Comparison of ENCODE assay signal across 8 cellular contexts in genomic region chr19:42433503-42434260, GRCh38. TPM values are rescaled to one million over a fixed set of nuclear protein-coding genes. Genes with fewer than 3 reads are reported as not detected.
DNase-seq lines count a peak whose midpoint lies in the region; ATAC-seq and TF ChIP-seq lines count a peak whose summit lies in the region.

No MANE protein-coding gene starts in this region.

- H3K9me3 ChIP-seq in HAP-1 (no peaks in the 10 kb centered on the region), PC-9 (ENCODE audit: insufficient read depth, low read depth) (no peaks in the 10 kb centered on the region), neutrophil (no peaks in the 10 kb centered on the region), upper lobe of left lung (no peaks in the 10 kb centered on the region)

- CTCF ChIA-PET in PC-9 (lab: Charles Lee) = interaction anchor here (0.5 to 0.8 kb wide), 2 partner anchors 32 to 567 kb away, joined by 3 read pairs; no protein-coding TSS in a partner anchor

- POLR2A ChIA-PET in PC-9 (lab: Charles Lee; ENCODE audit: unreplicated experiment) = interaction anchor here (0.6 kb wide), 1 partner anchor 25 kb away, joined by 9 read pairs; no protein-coding TSS in a partner anchor

- H3K4me1 ChIP-seq in HAP-1 (peaks cover 4% of the 10 kb centered on the region), PC-9 (replicated peaks; ENCODE audit: insufficient read depth) (peaks cover 9% of the 10 kb centered on the region), foreskin keratinocyte (no peaks in the 10 kb centered on the region), neutrophil (ENCODE audit: control insufficient read depth in 1 of 2, insufficient read depth in 1 of 2, low read depth in 1 of 2, low read length in 1 of 2) (peaks cover 0 to 3% of the 10 kb centered on the region in 2 experiments), upper lobe of left lung (peaks cover 13 to 20% (median 16%) of the 10 kb centered on the region in 4 donors)

- TF ChIP-seq EP300 in upper lobe of left lung (IDR thresholded peaks at IDR 0.05) = no peak

- H3K4me2 ChIP-seq in PC-9 = peak overlapping the region; percentile 53

- no peaks in the 10 kb centered on the region for H3K79me2 ChIP-seq in PC-9 (ENCODE audit: low read depth)

- peak; percentile 32 for DNase-seq in AG10803 (ENCODE audit: low read depth)
- DNase-seq in HAP-1 (ENCODE audit: low spot score in 2 of 2) = peak; percentile 60 to 89
- DNase-seq in PC-9 = peak; percentile 55 to 76
- peak; percentile 46 for DNase-seq in activated T-helper 1 cell treated with anti-CD3 and anti-CD28 coated beads, Interleukin-12 subunit alpha, Interleukin-12 subunit beta, Interleukin-2, Interleukin-4 antibody, amounts not matched to agents 30 ng/mL and 10 ng/mL and 1 ng/mL, durations not matched to agents 14 hours and 24 hours and 36 hours (ENCODE audit: low spot score)
- DNase-seq in foreskin keratinocyte = no peak
- DNase-seq in upper lobe of left lung = peak in 1 of 2 donors; percentile 64

- H3K4me1 Mint-ChIP-seq in activated T-helper 1 cell treated with anti-CD3 and anti-CD28 coated beads, Interleukin-12 subunit alpha, Interleukin-12 subunit beta, Interleukin-2, Interleukin-4 antibody, amounts not matched to agents 30 ng/mL and 10 ng/mL and 1 ng/mL, durations not matched to agents 14 hours and 24 hours and 36 hours (ENCODE audit: low read depth) = peaks cover 6% of the 10 kb centered on the region

- H3K27ac ChIP-seq in PC-9 (peak overlapping the region; percentile 45), foreskin keratinocyte (no peak overlapping the region), neutrophil (no peak overlapping the region), upper lobe of left lung (peak overlapping the region; percentile 34 to 73 (median 54))

- WGBS in upper lobe of left lung, 2 donors = 37 to 42% methylated on average over 9 of the region's 9 CpGs

- H2AFZ ChIP-seq in PC-9 = peak overlapping the region; percentile 63; the same call in 1 of the 2 replicates

- ATAC-seq in foreskin keratinocyte = peak; percentile 66
- peak; percentile 78 to 81 for ATAC-seq in upper lobe of left lung (ENCODE audit: low FRiP score in 2 of 2)
- ATAC-seq in GM18505 (IDR thresholded peaks at IDR 0.05; ENCODE audit: unreplicated experiment) = no peak

- H3K27me3 Mint-ChIP-seq in activated T-helper 1 cell treated with anti-CD3 and anti-CD28 coated beads, Interleukin-12 subunit alpha, Interleukin-12 subunit beta, Interleukin-2, Interleukin-4 antibody, amounts not matched to agents 30 ng/mL and 10 ng/mL and 1 ng/mL, durations not matched to agents 14 hours and 24 hours and 36 hours (ENCODE audit: insufficient read depth) = peaks cover 5% of the 10 kb centered on the region

- no peak for TF ChIP-seq POLR2A in upper lobe of left lung (IDR thresholded peaks at IDR 0.05)
- no peak for TF ChIP-seq POLR2A in GM18505 (IDR thresholded peaks at IDR 0.05; ENCODE audit: borderline replicate concordance, extremely low read depth, insufficient read depth, insufficient read length)

- no peaks in the 10 kb centered on the region for H3K9me3 Mint-ChIP-seq in activated T-helper 1 cell treated with anti-CD3 and anti-CD28 coated beads, Interleukin-12 subunit alpha, Interleukin-12 subunit beta, Interleukin-2, Interleukin-4 antibody, amounts not matched to agents 30 ng/mL and 10 ng/mL and 1 ng/mL, durations not matched to agents 14 hours and 24 hours and 36 hours

- no peaks in the 10 kb centered on the region for H4K20me1 ChIP-seq in PC-9 (ENCODE audit: insufficient read depth)

- no peaks in the 10 kb centered on the region for H3K36me3 Mint-ChIP-seq in activated T-helper 1 cell treated with anti-CD3 and anti-CD28 coated beads, Interleukin-12 subunit alpha, Interleukin-12 subunit beta, Interleukin-2, Interleukin-4 antibody, amounts not matched to agents 30 ng/mL and 10 ng/mL and 1 ng/mL, durations not matched to agents 14 hours and 24 hours and 36 hours (ENCODE audit: low read depth)

- intact Hi-C loops in PC-9 (cut with micrococcal nuclease; ENCODE audit: unreplicated experiment) = loop anchor here (1.0 to 5.0 kb wide), 4 partner anchors 106 to 325 kb away; partner anchors contain the start of genes GSK3A and MEGF8
- intact Hi-C loops in activated T-helper 1 cell treated with anti-CD3 and anti-CD28 coated beads, Interleukin-12 subunit alpha, Interleukin-12 subunit beta, Interleukin-2, Interleukin-4 antibody, amounts not matched to agents 30 ng/mL and 10 ng/mL and 1 ng/mL, durations not matched to agents 14 hours and 24 hours and 36 hours (cut with micrococcal nuclease) = loop anchor here (1.0 to 2.0 kb wide), 2 partner anchors 13 to 47 kb away; no protein-coding TSS in a partner anchor

- TF ChIP-seq CTCF in AG10803 (conservative IDR thresholded peaks at IDR 0.05; ENCODE audit: low read length) (peak; percentile 45), PC-9 (conservative IDR thresholded peaks at IDR 0.05) (peak; percentile 78), foreskin keratinocyte (conservative IDR thresholded peaks at IDR 0.05) (peak; percentile 87), neutrophil (IDR thresholded peaks at IDR 0.05) (peak; percentile 52), upper lobe of left lung (IDR thresholded peaks at IDR 0.05) (peak; percentile 21 to 60 (median 48))

- in situ Hi-C loops in HAP-1 (cut with MboI; ENCODE audit: low sequenced_read_pairs) = no loop called here

- no peak overlapping the region for H3K27ac Mint-ChIP-seq in activated T-helper 1 cell treated with anti-CD3 and anti-CD28 coated beads, Interleukin-12 subunit alpha, Interleukin-12 subunit beta, Interleukin-2, Interleukin-4 antibody, amounts not matched to agents 30 ng/mL and 10 ng/mL and 1 ng/mL, durations not matched to agents 14 hours and 24 hours and 36 hours

- peaks cover 4% of the 10 kb centered on the region; the same call in 1 of the 2 replicates for H3F3A ChIP-seq in PC-9 (ENCODE audit: insufficient read depth, low read depth)

- H3K36me3 ChIP-seq in HAP-1 (replicated peaks) (no peaks in the 10 kb centered on the region), PC-9 (ENCODE audit: low read depth) (no peaks in the 10 kb centered on the region), neutrophil (no peaks in the 10 kb centered on the region), upper lobe of left lung (no peaks in the 10 kb centered on the region)

- H3K4me3 Mint-ChIP-seq in activated T-helper 1 cell treated with anti-CD3 and anti-CD28 coated beads, Interleukin-12 subunit alpha, Interleukin-12 subunit beta, Interleukin-2, Interleukin-4 antibody, amounts not matched to agents 30 ng/mL and 10 ng/mL and 1 ng/mL, durations not matched to agents 14 hours and 24 hours and 36 hours = no peak overlapping the region

- H3K4me3 ChIP-seq in AG10803 (ENCODE audit: low read length) = no peak overlapping the region
- H3K4me3 ChIP-seq in HAP-1 = no peak overlapping the region
- no peak overlapping the region for H3K4me3 ChIP-seq in PC-9
- H3K4me3 ChIP-seq in neutrophil (ENCODE audit: low read depth in 1 of 2, low read length in 1 of 2) = no peak overlapping the region
- H3K4me3 ChIP-seq in upper lobe of left lung = no peak overlapping the region

- H3K9me2 ChIP-seq in PC-9 (ENCODE audit: insufficient read depth) = no peaks in the 10 kb centered on the region

- no TSS peak for BruUV-seq in PC-9 (replicated peaks; lab: Mats Ljungman, UMichigan)

- no peaks in the 10 kb centered on the region for H3K27me3 ChIP-seq in HAP-1 (ENCODE audit: low read depth)
- H3K27me3 ChIP-seq in PC-9 (ENCODE audit: insufficient read depth, low read depth) = no peaks in the 10 kb centered on the region
- H3K27me3 ChIP-seq in foreskin keratinocyte = no peaks in the 10 kb centered on the region
- no peaks in the 10 kb centered on the region for H3K27me3 ChIP-seq in neutrophil
- H3K27me3 ChIP-seq in upper lobe of left lung = no peaks in the 10 kb centered on the region

RNA-seq across cellular contexts. Expression of gene LIPE, which starts 6.5 kb away (rescaled TPM):
- total RNA-seq in PC-9 (2021) = 10.7 and 12.7 TPM in 2 replicates
- 32.8 and 38.5 TPM in 2 replicates for total RNA-seq in activated T-helper 1 cell treated with anti-CD3 and anti-CD28 coated beads, Interleukin-12 subunit alpha, Interleukin-12 subunit beta, Interleukin-2, Interleukin-4 antibody, amounts not matched to agents 30 ng/mL and 10 ng/mL and 1 ng/mL, durations not matched to agents 14 hours and 24 hours and 36 hours
- 23.9 and 27.0 TPM in 2 replicates for total RNA-seq in foreskin keratinocyte
- 24.2 and 27.7 TPM in 2 replicates for polyA plus RNA-seq in foreskin keratinocyte
- 1 to 10 TPM; 1.3 to 6.2 (median 4.2) TPM for total RNA-seq in upper lobe of left lung

RNA-seq across cellular contexts. Expression of gene CXCL17, which starts 9.1 kb away (rescaled TPM):
- 0.41 TPM in 1 of 2 replicates, not detected in the other for total RNA-seq in PC-9 (2021)
- not detected in 2 replicates for total RNA-seq in activated T-helper 1 cell treated with anti-CD3 and anti-CD28 coated beads, Interleukin-12 subunit alpha, Interleukin-12 subunit beta, Interleukin-2, Interleukin-4 antibody, amounts not matched to agents 30 ng/mL and 10 ng/mL and 1 ng/mL, durations not matched to agents 14 hours and 24 hours and 36 hours
- not detected in 2 replicates for total RNA-seq in foreskin keratinocyte
- polyA plus RNA-seq in foreskin keratinocyte = not detected in 2 replicates
- total RNA-seq in upper lobe of left lung = 100 to 1,000 TPM in 3 of 6 donors, 10 to 100 TPM in 3; 31.4 to 155 (median 92.3) TPM

RNA-seq across cellular contexts. Expression of gene CNFN, which starts 43.6 kb away (rescaled TPM):
- total RNA-seq in PC-9 (2021) = 4.9 and 7.8 TPM in 2 replicates
- total RNA-seq in activated T-helper 1 cell treated with anti-CD3 and anti-CD28 coated beads, Interleukin-12 subunit alpha, Interleukin-12 subunit beta, Interleukin-2, Interleukin-4 antibody, amounts not matched to agents 30 ng/mL and 10 ng/mL and 1 ng/mL, durations not matched to agents 14 hours and 24 hours and 36 hours = not detected in 2 replicates
- total RNA-seq in foreskin keratinocyte = 5.4 and 6.7 TPM in 2 replicates
- polyA plus RNA-seq in foreskin keratinocyte = 12.0 and 14.7 TPM in 2 replicates
- total RNA-seq in upper lobe of left lung = 10 to 100 TPM in 1 of 6 donors, under 1 TPM in 2, not detected in 3; 0.46 to 32.5 (median 0.94) TPM

Comparison
In these comparisons a context has a peak if more than half of its experiments do, and no peak if none do; other contexts are left out.
1. DNase-seq: peak in AG10803 (single experiment), HAP-1 (2 of 2), PC-9 (2 of 2) and activated T-helper 1 cell treated with anti-CD3 and anti-CD28 coated beads, Interleukin-12 subunit alpha, Interleukin-12 subunit beta, Interleukin-2, Interleukin-4 antibody, amounts not matched to agents 30 ng/mL and 10 ng/mL and 1 ng/mL, durations not matched to agents 14 hours and 24 hours and 36 hours (single experiment); none in foreskin keratinocyte (0 of 2).
2. H3K27ac ChIP-seq: peak in PC-9 (single experiment) and upper lobe of left lung (4 of 4); none in foreskin keratinocyte (single experiment) and neutrophil (single experiment).
3. RNA of gene CXCL17, which starts 9.1 kb away (total RNA-seq): 31.4 to 155 TPM in upper lobe of left lung; 0.41 TPM in PC-9, not detected in activated T-helper 1 cell treated with anti-CD3 and anti-CD28 coated beads, Interleukin-12 subunit alpha, Interleukin-12 subunit beta, Interleukin-2, Interleukin-4 antibody, amounts not matched to agents 30 ng/mL and 10 ng/mL and 1 ng/mL, durations not matched to agents 14 hours and 24 hours and 36 hours and not detected in foreskin keratinocyte; every median in the first group is over 10 times any median in the second.
4. Peak in every context shown above with its lines, with median percentiles within 50 percentile points of each other: CTCF ChIP-seq.